In genomic region chr6:31307669-31308049, GRCh38 we compare ENCODE assay signal across 20 cellular contexts. TPM values are rescaled to one million over a fixed set of nuclear protein-coding genes. Genes with fewer than 3 reads are reported as not detected.
A peak's percentile ranks its signal among the peaks of the same experiment; 100 is the strongest.
DNase-seq lines count a peak whose midpoint lies in the region; ATAC-seq and TF ChIP-seq lines count a peak whose summit lies in the region.
"Had no signal": no experiment of that assay in that cellular context is flagged by ENCODE, and none has a peak within 500 bp of the region (broad histone marks: within the 10 kb centered on the region; RNA-seq: fewer than 3 reads in every experiment).

No MANE protein-coding gene starts in this region.

- peak overlapping the region; percentile 83 for H3K4me3 Mint-ChIP-seq in central memory CD8-positive, alpha-beta T cell
- peak overlapping the region in 6 of 10 donors; percentile 86 to 93 (median 89) for H3K4me3 Mint-ChIP-seq in naive thymus-derived CD4-positive, alpha-beta T cell
- no peak overlapping the region for H3K4me3 Mint-ChIP-seq in activated CD8-positive, alpha-beta T cell treated with anti-CD3 and anti-CD28 coated beads for 36 hours

- peak; percentile 18 for DNase-seq in Right ventricle myocardium inferior (ENCODE audit: missing footprints)
- DNase-seq in right cardiac atrium: no peak
- DNase-seq in central memory CD8-positive, alpha-beta T cell (ENCODE audit: low spot score in 2 of 2): no peak
- no peak for DNase-seq in naive thymus-derived CD4-positive, alpha-beta T cell
- DNase-seq in upper lobe of left lung: no peak
- DNase-seq in GM13976 (ENCODE audit: low spot score): no peak
- DNase-seq in NCI-H2171 treated with DMSO at 0.1 percent for 48 hours (lab: John Stamatoyannopoulos, UW): no peak
- DNase-seq in activated CD8-positive, alpha-beta T cell treated with anti-CD3 and anti-CD28 coated beads for 36 hours: no peak
- DNase-seq: NCI-H1694, SHP77, WERI-Rb-1 had no signal

- WGBS in right cardiac atrium: 70% methylated on average over 14 of the region's 14 CpGs
- WGBS in upper lobe of left lung, 2 donors: 68 to 77% methylated on average over 7 to 13 of the region's 14 CpGs

- H3K4me3 ChIP-seq in right cardiac atrium (ENCODE audit: low read length): no peak overlapping the region
- peak overlapping the region; percentile 71 for H3K4me3 ChIP-seq in naive thymus-derived CD4-positive, alpha-beta T cell (ENCODE audit: low read length)
- peak overlapping the region in 3 of 4 donors; percentile 41 to 59 (median 47) for H3K4me3 ChIP-seq in upper lobe of left lung
- H3K4me3 ChIP-seq: BLaER1 treated with 17β-estradiol and CSF1 and Interleukin-3, amounts not matched to agents 10 nM and 100 nM; smooth muscle cell had no signal

- CTCF ChIA-PET in naive thymus-derived CD4-positive, alpha-beta T cell (lab: Charles Lee): no interaction called here
- CTCF ChIA-PET in activated CD8-positive, alpha-beta T cell treated with anti-CD3 and anti-CD28 coated beads for 36 hours (lab: Charles Lee): interaction anchor here (2.1 kb wide), 1 partner anchor 59 kb away, joined by 8 read pairs; no protein-coding TSS in a partner anchor

- in situ Hi-C loops in GM13976 (cut with MboI; ENCODE audit: low sequenced_read_pairs, unreplicated experiment): no loop called here

- H3K27ac ChIP-seq in right cardiac atrium (ENCODE audit: low read length) (no peak overlapping the region), upper lobe of left lung (no peak overlapping the region)
- H3K27ac ChIP-seq in naive thymus-derived CD4-positive, alpha-beta T cell (ENCODE audit: low read depth, low read length): no peak overlapping the region
- H3K27ac ChIP-seq: A549; BLaER1 treated with 17β-estradiol and CSF1 and Interleukin-3, amounts not matched to agents 10 nM and 100 nM; dorsolateral prefrontal cortex; WERI-Rb-1 had no signal

- intact Hi-C loops in Right ventricle myocardium inferior (cut with DNase I): no loop called here
- intact Hi-C loops in right cardiac atrium (cut with DNase I): no loop called here
- intact Hi-C loops in naive thymus-derived CD4-positive, alpha-beta T cell (cut with micrococcal nuclease): loop anchor here in 1 of 2 donors (1.0 to 2.0 kb wide), 3 partner anchors 35 to 110 kb away; partner anchors contain the start of genes HLA-B and HLA-C
- intact Hi-C loops in activated CD8-positive, alpha-beta T cell treated with anti-CD3 and anti-CD28 coated beads for 36 hours (cut with micrococcal nuclease): no loop called here

- H3K27me3 Mint-ChIP-seq in central memory CD8-positive, alpha-beta T cell: peaks cover 29% of the 10 kb centered on the region
- H3K27me3 Mint-ChIP-seq in naive thymus-derived CD4-positive, alpha-beta T cell: peaks cover 0 to 50% (median 0%) of the 10 kb centered on the region in 5 donors
- peaks cover under 1% of the 10 kb centered on the region for H3K27me3 Mint-ChIP-seq in activated CD8-positive, alpha-beta T cell treated with anti-CD3 and anti-CD28 coated beads for 36 hours

- ATAC-seq in Right ventricle myocardium inferior (no peak), right cardiac atrium (no peak), upper lobe of left lung (ENCODE audit: low FRiP score in 2 of 2) (no peak)
- ATAC-seq in central memory CD8-positive, alpha-beta T cell (replicated peaks; ENCODE audit: extremely low read depth, poor library complexity, severe bottlenecking): no peak
- ATAC-seq in naive thymus-derived CD4-positive, alpha-beta T cell: no peak
- no peak for ATAC-seq in activated CD8-positive, alpha-beta T cell treated with anti-CD3 and anti-CD28 coated beads for 36 hours

- no peaks in the 10 kb centered on the region for H3K36me3 ChIP-seq in naive thymus-derived CD4-positive, alpha-beta T cell (ENCODE audit: control insufficient read depth in 2 of 3, insufficient read depth in 3 of 3, low read length in 3 of 3)
- H3K36me3 ChIP-seq in upper lobe of left lung: no peaks in the 10 kb centered on the region
- H3K36me3 ChIP-seq: BLaER1 treated with 17β-estradiol and CSF1 and Interleukin-3, amounts not matched to agents 10 nM and 100 nM; transverse colon; WERI-Rb-1 had no signal

- H3K27me3 ChIP-seq in right cardiac atrium (ENCODE audit: control insufficient read depth, insufficient read depth) (no peaks in the 10 kb centered on the region), upper lobe of left lung (peaks cover 0 to 5% (median 0%) of the 10 kb centered on the region in 4 donors)
- peaks cover 0 to 3% of the 10 kb centered on the region in 2 donors for H3K27me3 ChIP-seq in naive thymus-derived CD4-positive, alpha-beta T cell (ENCODE audit: control insufficient read depth in 2 of 2, insufficient read depth in 2 of 2, low read length in 2 of 2)

- no peak overlapping the region for H3K27ac Mint-ChIP-seq in central memory CD8-positive, alpha-beta T cell (ENCODE audit: low read depth)
- no peak overlapping the region for H3K27ac Mint-ChIP-seq in naive thymus-derived CD4-positive, alpha-beta T cell
- no peak overlapping the region for H3K27ac Mint-ChIP-seq in activated CD8-positive, alpha-beta T cell treated with anti-CD3 and anti-CD28 coated beads for 36 hours
- H3K27ac Mint-ChIP-seq: activated CD4-positive, alpha-beta memory T cell treated with anti-CD3 and anti-CD28 coated beads, Interleukin-2, amount 10 ng/mL, durations not matched to agents 7 days and 5 days; activated naive CD8-positive, alpha-beta T cell treated with anti-CD3 and anti-CD28 coated beads, Interleukin-2, amount 50 U/mL, for 24 hours; activated T-cell treated with anti-CD3 and anti-CD28 coated beads, Interleukin-2, amount 50 U/mL, for 72 hours; progenitor cell of endocrine pancreas had no signal

- no peak for TF ChIP-seq POLR2A in upper lobe of left lung (IDR thresholded peaks at IDR 0.05)

- H3K4me1 Mint-ChIP-seq in central memory CD8-positive, alpha-beta T cell: peaks cover 6% of the 10 kb centered on the region
- H3K4me1 Mint-ChIP-seq in naive thymus-derived CD4-positive, alpha-beta T cell: peaks cover 0 to 13% (median 0%) of the 10 kb centered on the region in 7 donors
- peaks cover 6% of the 10 kb centered on the region for H3K4me1 Mint-ChIP-seq in activated CD8-positive, alpha-beta T cell treated with anti-CD3 and anti-CD28 coated beads for 36 hours (ENCODE audit: low read depth)

- TF ChIP-seq CTCF in upper lobe of left lung (IDR thresholded peaks at IDR 0.05): no peak
- TF ChIP-seq CTCF in GM13976 (IDR thresholded peaks at IDR 0.05; ENCODE audit: borderline replicate concordance, control extremely low read depth, extremely low read depth, insufficient read depth, missing control alignments): no peak
- TF ChIP-seq CTCF in activated CD8-positive, alpha-beta T cell treated with anti-CD3 and anti-CD28 coated beads for 36 hours (IDR thresholded peaks at IDR 0.05): no peak

- no peaks in the 10 kb centered on the region for H3K9me3 Mint-ChIP-seq in central memory CD8-positive, alpha-beta T cell
- no peaks in the 10 kb centered on the region for H3K9me3 Mint-ChIP-seq in naive thymus-derived CD4-positive, alpha-beta T cell
- no peaks in the 10 kb centered on the region for H3K9me3 Mint-ChIP-seq in activated CD8-positive, alpha-beta T cell treated with anti-CD3 and anti-CD28 coated beads for 36 hours
- H3K9me3 Mint-ChIP-seq: activated CD4-positive, alpha-beta memory T cell treated with anti-CD3 and anti-CD28 coated beads, Interleukin-2, amount 10 ng/mL, durations not matched to agents 7 days and 5 days; activated naive CD8-positive, alpha-beta T cell treated with anti-CD3 and anti-CD28 coated beads, Interleukin-2, amount 50 U/mL, for 24 hours; activated T-cell treated with anti-CD3 and anti-CD28 coated beads, Interleukin-2, amount 50 U/mL, for 72 hours had no signal

- H3K9me3 ChIP-seq in right cardiac atrium (ENCODE audit: control insufficient read depth, low read length) (no peaks in the 10 kb centered on the region), upper lobe of left lung (no peaks in the 10 kb centered on the region)
- H3K9me3 ChIP-seq in naive thymus-derived CD4-positive, alpha-beta T cell (ENCODE audit: control insufficient read depth in 2 of 3, low read length in 3 of 3): no peaks in the 10 kb centered on the region
- H3K9me3 ChIP-seq: A549, transverse colon had no signal

- TF ChIP-seq EP300 in upper lobe of left lung (IDR thresholded peaks at IDR 0.05): no peak

- H3K4me1 ChIP-seq in right cardiac atrium (ENCODE audit: control insufficient read depth, insufficient read depth, low read length) (no peaks in the 10 kb centered on the region), upper lobe of left lung (peaks cover 0 to 9% (median 4%) of the 10 kb centered on the region in 4 donors)
- H3K4me1 ChIP-seq in naive thymus-derived CD4-positive, alpha-beta T cell (ENCODE audit: control insufficient read depth in 2 of 2, insufficient read depth in 2 of 2, low read length in 2 of 2): peaks cover 0 to 5% of the 10 kb centered on the region in 2 donors
- H3K4me1 ChIP-seq: A549; BLaER1 treated with 17β-estradiol and CSF1 and Interleukin-3, amounts not matched to agents 10 nM and 100 nM had no signal

- POLR2A ChIA-PET in naive thymus-derived CD4-positive, alpha-beta T cell (lab: Charles Lee): interaction anchor here (1.0 to 1.7 kb wide), 6 partner anchors 32 to 110 kb away, joined by 3 to 13 read pairs (median 4); partner anchors contain the start of gene HLA-B
- POLR2A ChIA-PET in activated CD8-positive, alpha-beta T cell treated with anti-CD3 and anti-CD28 coated beads for 36 hours (lab: Charles Lee): interaction anchor here (0.6 to 1.7 kb wide), 4 partner anchors 15 to 97 kb away, joined by 3 to 7 read pairs (median 4); no protein-coding TSS in a partner anchor

- peaks cover 1% of the 10 kb centered on the region for H3K36me3 Mint-ChIP-seq in central memory CD8-positive, alpha-beta T cell (ENCODE audit: insufficient read depth)
- H3K36me3 Mint-ChIP-seq in naive thymus-derived CD4-positive, alpha-beta T cell: no peaks in the 10 kb centered on the region
- H3K36me3 Mint-ChIP-seq in activated CD8-positive, alpha-beta T cell treated with anti-CD3 and anti-CD28 coated beads for 36 hours (ENCODE audit: low read depth): no peaks in the 10 kb centered on the region

RNA-seq across cellular contexts. Expression of gene HLA-C, which starts 35.8 kb away (rescaled TPM):
- total RNA-seq in Right ventricle myocardium inferior: 185 TPM
- total RNA-seq in right cardiac atrium: 100 to 1,000 TPM; 183 to 425 (median 325) TPM
- 276 TPM for polyA plus RNA-seq in right cardiac atrium
- 1,000 to 10,000 TPM; 1,349 to 2,513 (median 1,489) TPM for total RNA-seq in naive thymus-derived CD4-positive, alpha-beta T cell
- 1,000 to 10,000 TPM; 2,614 to 2,874 TPM for polyA plus RNA-seq in naive thymus-derived CD4-positive, alpha-beta T cell
- 1,000 to 10,000 TPM in 3 of 6 donors, 100 to 1,000 TPM in 3; 752 to 1,434 (median 1,132) TPM for total RNA-seq in upper lobe of left lung
- 100 to 1,000 TPM; 833 to 860 TPM for total RNA-seq in activated CD8-positive, alpha-beta T cell treated with anti-CD3 and anti-CD28 coated beads for 36 hours

RNA-seq across cellular contexts. Expression of gene HLA-B, which starts 49.3 kb away (rescaled TPM):
- 465 TPM for total RNA-seq in Right ventricle myocardium inferior
- total RNA-seq in right cardiac atrium: 100 to 1,000 TPM; 283 to 475 (median 403) TPM
- polyA plus RNA-seq in right cardiac atrium: 448 TPM
- total RNA-seq in naive thymus-derived CD4-positive, alpha-beta T cell: 1,000 to 10,000 TPM; 5,136 to 7,364 (median 5,516) TPM
- polyA plus RNA-seq in naive thymus-derived CD4-positive, alpha-beta T cell: 1,000 to 10,000 TPM; 5,467 to 7,459 TPM
- total RNA-seq in upper lobe of left lung: 1,000 to 10,000 TPM; 1,716 to 2,968 (median 2,484) TPM
- 1,000 to 10,000 TPM; 2,892 to 2,968 TPM for total RNA-seq in activated CD8-positive, alpha-beta T cell treated with anti-CD3 and anti-CD28 coated beads for 36 hours
